9 cellular contexts compared by ENCODE assay signal in the genomic region with DNA sequence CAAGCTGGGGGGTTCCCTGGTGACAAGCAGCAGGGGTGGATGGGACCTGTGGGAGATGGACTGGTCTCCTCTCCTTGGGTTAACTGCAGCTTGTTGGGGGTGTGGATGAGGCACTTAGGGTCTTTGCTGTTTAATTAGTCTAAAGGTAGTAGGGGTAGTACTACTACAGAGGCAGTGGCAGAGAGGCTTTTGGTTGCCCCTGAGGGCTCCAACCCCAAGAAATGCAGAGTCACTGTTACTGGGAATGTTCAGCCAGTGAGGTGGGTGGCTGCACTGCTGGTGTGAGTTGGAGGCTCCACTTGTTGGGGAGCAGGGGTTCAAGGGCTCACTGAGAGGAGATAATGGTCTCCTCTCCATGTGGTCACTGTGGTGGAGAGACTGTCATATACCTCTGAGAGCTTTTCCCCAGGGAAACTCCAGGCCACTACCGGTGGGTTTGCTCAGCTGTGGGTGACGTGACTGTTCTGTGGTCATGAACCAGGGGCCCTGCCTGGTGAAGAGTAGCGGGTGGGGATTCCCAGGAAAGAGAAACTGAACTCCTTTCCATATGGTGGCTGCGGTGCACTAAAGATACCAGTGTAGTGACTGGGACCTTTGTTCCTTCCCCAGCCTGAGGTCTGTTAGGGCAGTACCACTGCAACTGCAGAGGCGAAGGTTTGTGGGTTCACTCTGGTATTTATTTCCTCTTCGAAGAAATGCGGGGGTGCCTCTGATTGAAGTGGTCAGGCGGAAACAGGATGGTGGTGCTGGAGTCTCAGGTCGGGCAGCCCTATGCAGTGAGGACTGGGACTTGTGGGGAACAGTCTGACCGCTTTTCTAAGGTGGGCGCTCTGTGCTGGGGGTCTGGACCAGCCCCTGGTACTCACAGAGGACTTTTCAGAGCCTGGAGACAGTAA.
DNase-seq lines count a peak whose midpoint lies in the region; ATAC-seq and TF ChIP-seq lines count a peak whose summit lies in the region.
"Had no signal": no experiment of that assay in that cellular context is flagged by ENCODE, and none has a peak within 500 bp of the region (broad histone marks: within the 10 kb centered on the region; RNA-seq: fewer than 3 reads in every experiment).

No MANE protein-coding gene starts in this region.

- H3K4me1 ChIP-seq in CD4-positive, CD25-positive, alpha-beta regulatory T cell (ENCODE audit: control insufficient read depth, insufficient read depth, low read length, poor library complexity, severe bottlenecking), result peaks cover 26% of the 10 kb centered on the region

- no peaks in the 10 kb centered on the region for H3K27me3 ChIP-seq in CD4-positive, CD25-positive, alpha-beta regulatory T cell (ENCODE audit: control insufficient read depth, insufficient read depth, low read length)
- no peaks in the 10 kb centered on the region for H3K27me3 ChIP-seq in dorsolateral prefrontal cortex

- H3K4me3 Mint-ChIP-seq in CD4-positive, CD25-positive, alpha-beta regulatory T cell, result peak overlapping the region; percentile 50 to 83 (median 64)
- H3K4me3 Mint-ChIP-seq in IgD-negative memory B cell, result peak overlapping the region in 3 of 4 donors; percentile 41 to 60 (median 59)

- H3K36me3 ChIP-seq in CD4-positive, CD25-positive, alpha-beta regulatory T cell (ENCODE audit: control insufficient read depth, insufficient read depth, low read length), result no peaks in the 10 kb centered on the region

- peaks cover 23 to 54% (median 39%) of the 10 kb centered on the region in 4 donors for H3K4me1 Mint-ChIP-seq in CD4-positive, CD25-positive, alpha-beta regulatory T cell
- peaks cover 24 to 28% (median 25%) of the 10 kb centered on the region in 3 donors for H3K4me1 Mint-ChIP-seq in IgD-negative memory B cell

- peak; percentile 67 to 69 for ATAC-seq in CD4-positive, CD25-positive, alpha-beta regulatory T cell (ENCODE audit: low read depth in 2 of 2)
- peak; percentile 78 for ATAC-seq in GM21423 (IDR thresholded peaks at IDR 0.05; ENCODE audit: unreplicated experiment)

- intact Hi-C loops in dorsolateral prefrontal cortex (cut with DNase I), result loop anchor here in 1 of 2 donors (5.0 kb wide), 1 partner anchor 95 kb away; no protein-coding TSS in a partner anchor

- peak overlapping the region; percentile 57 to 74 (median 72) for H3K27ac Mint-ChIP-seq in CD4-positive, CD25-positive, alpha-beta regulatory T cell
- H3K27ac Mint-ChIP-seq in IgD-negative memory B cell, result peak overlapping the region; percentile 24 to 71 (median 29)

- H3K9me3 ChIP-seq in CD4-positive, CD25-positive, alpha-beta regulatory T cell (ENCODE audit: control insufficient read depth in 2 of 2, low read length in 2 of 2), result no peaks in the 10 kb centered on the region

- H3K27ac ChIP-seq in CD4-positive, CD25-positive, alpha-beta regulatory T cell (ENCODE audit: insufficient read depth, low read length, poor library complexity, severe bottlenecking), result peak overlapping the region; percentile 49
- H3K27ac ChIP-seq in dorsolateral prefrontal cortex, result no peak overlapping the region
- H3K27ac ChIP-seq: C4-2B had no signal

- TF ChIP-seq CTCF in dorsolateral prefrontal cortex (IDR thresholded peaks at IDR 0.05 in 54 of 56, conservative IDR thresholded peaks at IDR 0.05 in 2 of 56; ENCODE audit: low read depth in 1 of 56, partially characterized antibody in 56 of 56), result no peak

- peak overlapping the region; percentile 34 for H3K4me3 ChIP-seq in CD4-positive, CD25-positive, alpha-beta regulatory T cell (ENCODE audit: low read depth, low read length)
- H3K4me3 ChIP-seq in dorsolateral prefrontal cortex, result no peak overlapping the region

- peaks cover 7% of the 10 kb centered on the region for H3K36me3 Mint-ChIP-seq in CD4-positive, CD25-positive, alpha-beta regulatory T cell
- H3K36me3 Mint-ChIP-seq in IgD-negative memory B cell, result no peaks in the 10 kb centered on the region

- DNase-seq in CD4-positive, CD25-positive, alpha-beta regulatory T cell, result peak; percentile 28 to 86 (median 31)
- DNase-seq in activated T-cell treated with anti-CD3 and anti-CD28 coated beads for 24 hours (ENCODE audit: low read depth) (peak; percentile 82), globus pallidus (ENCODE audit: low spot score) (no peak), middle frontal gyrus (ENCODE audit: extremely low spot score, low spot score) (no peak), dorsolateral prefrontal cortex (no peak)
- peak; percentile 58 to 82 for DNase-seq in stimulated activated CD4-positive, alpha-beta T cell treated with anti-CD3 and anti-CD28 coated beads, Interleukin-12 subunit alpha, Interleukin-12 subunit beta, amount 100 ng/mL, for 24 hours (ENCODE audit: low read depth in 2 of 2)

- no peaks in the 10 kb centered on the region for H3K27me3 Mint-ChIP-seq in CD4-positive, CD25-positive, alpha-beta regulatory T cell
- H3K27me3 Mint-ChIP-seq in IgD-negative memory B cell, result no peaks in the 10 kb centered on the region

- peaks cover 0 to 6% (median 0%) of the 10 kb centered on the region in 7 donors for H3K9me3 Mint-ChIP-seq in CD4-positive, CD25-positive, alpha-beta regulatory T cell
- peaks cover 0 to 3% (median 0%) of the 10 kb centered on the region in 3 donors for H3K9me3 Mint-ChIP-seq in IgD-negative memory B cell

Comparison
In these comparisons a context has a peak if more than half of its experiments do, and no peak if none do; other contexts are left out.
1. DNase-seq: peak in CD4-positive, CD25-positive, alpha-beta regulatory T cell (3 of 3), activated T-cell treated with anti-CD3 and anti-CD28 coated beads for 24 hours (single experiment) and stimulated activated CD4-positive, alpha-beta T cell treated with anti-CD3 and anti-CD28 coated beads, Interleukin-12 subunit alpha, Interleukin-12 subunit beta, amount 100 ng/mL, for 24 hours (2 of 2); none in globus pallidus (single experiment), middle frontal gyrus (single experiment) and dorsolateral prefrontal cortex (0 of 10).